ENCODE assay signal across 11 cellular contexts in genomic region chr12:75877588-75878381, GRCh38.
DNase-seq lines count a peak whose midpoint lies in the region; ATAC-seq and TF ChIP-seq lines count a peak whose summit lies in the region.
"Had no signal": no experiment of that assay in that cellular context is flagged by ENCODE, and none has a peak within 500 bp of the region (broad histone marks: within the 10 kb centered on the region; RNA-seq: fewer than 3 reads in every experiment).

No MANE protein-coding gene starts in this region.

- H3K27ac ChIP-seq in Panc1 (ENCODE audit: low read length), result peak overlapping the region; percentile 99
- peak overlapping the region; percentile 62 for H3K27ac ChIP-seq in fibroblast of lung (ENCODE audit: insufficient read depth, low read length)
- H3K27ac ChIP-seq in uterus, result no peak overlapping the region

- H3K4me1 ChIP-seq in Loucy (ENCODE audit: insufficient read depth, low read length, poor library complexity, severe bottlenecking), result no peaks in the 10 kb centered on the region
- H3K4me1 ChIP-seq in Panc1 (ENCODE audit: control insufficient read depth, insufficient read depth, low read length), result peaks cover 40% of the 10 kb centered on the region
- peaks cover 2% of the 10 kb centered on the region for H3K4me1 ChIP-seq in fibroblast of lung (ENCODE audit: control insufficient read depth, extremely low read depth, insufficient read depth, low read length)
- H3K4me1 ChIP-seq in uterus, result no peaks in the 10 kb centered on the region

- H2AFZ ChIP-seq in Loucy (ENCODE audit: low read length) (no peak overlapping the region), fibroblast of lung (ENCODE audit: low read length) (peak overlapping the region; percentile 7)

- BruUV-seq in Panc1 (replicated peaks; lab: Mats Ljungman, UMichigan), result no TSS peak

- TF ChIP-seq CTCF in Loucy (conservative IDR thresholded peaks at IDR 0.05; ENCODE audit: low read length) (no peak), Panc1 (IDR thresholded peaks at IDR 0.05) (no peak), fibroblast of lung (conservative IDR thresholded peaks at IDR 0.05 in 1 of 2, IDR thresholded peaks at IDR 0.05 in 1 of 2; ENCODE audit: low read depth in 1 of 2, low read length in 2 of 2) (no peak), uterus (IDR thresholded peaks at IDR 0.05) (no peak)

- peak overlapping the region; percentile 23 for H3K4me2 ChIP-seq in Loucy (ENCODE audit: low read depth, low read length, poor library complexity, severe bottlenecking)
- peak overlapping the region; percentile 69 for H3K4me2 ChIP-seq in fibroblast of lung (ENCODE audit: extremely low read depth, insufficient read depth, low read length)

- DNase-seq in Panc1 (ENCODE audit: low read depth, low spot score) (no peak), fibroblast of lung (ENCODE audit: low read depth in 2 of 2) (peak in 1 of 2 donors; percentile 49), sciatic nerve (ENCODE audit: low spot score) (no peak), occipital lobe (lab: John Stamatoyannopoulos, UW) (no peak), uterus (no peak), GOT3 (lab: John Stamatoyannopoulos, UW) (no peak)
- DNase-seq: activated CD8-positive, alpha-beta memory T cell treated with anti-CD3 and anti-CD28 coated beads for 24 hours; Karpas-422; substantia nigra had no signal

- no peaks in the 10 kb centered on the region for H3K9me2 ChIP-seq in Loucy (replicated peaks; ENCODE audit: low read depth, low read length)

- CTCF ChIA-PET in Panc1 (lab: Charles Lee), result no interaction called here

- H3K27me3 ChIP-seq in Loucy (ENCODE audit: insufficient read depth, low read length, poor library complexity, severe bottlenecking), result no peaks in the 10 kb centered on the region
- H3K27me3 ChIP-seq in Panc1 (ENCODE audit: control insufficient read depth, insufficient read depth, low read length), result no peaks in the 10 kb centered on the region
- H3K27me3 ChIP-seq in fibroblast of lung (ENCODE audit: control insufficient read depth, insufficient read depth, low read length), result no peaks in the 10 kb centered on the region
- no peaks in the 10 kb centered on the region for H3K27me3 ChIP-seq in uterus

- H4K20me1 ChIP-seq in Loucy (ENCODE audit: insufficient read depth, low read length, poor library complexity, severe bottlenecking) (no peaks in the 10 kb centered on the region), fibroblast of lung (ENCODE audit: control insufficient read depth, extremely low read depth, insufficient read depth, low read length) (no peaks in the 10 kb centered on the region)

- H3K4me3 ChIP-seq in Loucy (ENCODE audit: low read length, poor library complexity, severe bottlenecking) (no peak overlapping the region), Panc1 (ENCODE audit: low read depth in 2 of 2, low read length in 2 of 2) (peak overlapping the region; percentile 12 to 21; a peak in 2 of 4 replicates), fibroblast of lung (replicated peaks in 1 of 4; ENCODE audit: control extremely low read depth in 1 of 4, insufficient read depth in 1 of 4, low read depth in 3 of 4, low read length in 4 of 4) (no peak overlapping the region), uterus (no peak overlapping the region)

- H3K79me2 ChIP-seq in Loucy (ENCODE audit: insufficient read depth, low read length) (no peaks in the 10 kb centered on the region), fibroblast of lung (ENCODE audit: control insufficient read depth, insufficient read depth, low read length) (no peaks in the 10 kb centered on the region)

- POLR2A ChIA-PET in Panc1 (lab: Charles Lee), result no interaction called here

- no peaks in the 10 kb centered on the region for H3K36me3 ChIP-seq in Loucy (ENCODE audit: insufficient read depth, low read length)
- H3K36me3 ChIP-seq in Panc1 (ENCODE audit: control insufficient read depth, insufficient read depth, low read length), result no peaks in the 10 kb centered on the region
- no peaks in the 10 kb centered on the region for H3K36me3 ChIP-seq in fibroblast of lung (ENCODE audit: control insufficient read depth, insufficient read depth, low read length)
- H3K36me3 ChIP-seq in uterus, result no peaks in the 10 kb centered on the region

- in situ Hi-C loops in Panc1 (cut with HindIII; ENCODE audit: low pct_unique_long_range_greater_than_20kb, low sequenced_read_pairs), result no loop called here

- no peaks in the 10 kb centered on the region for H3K9me3 ChIP-seq in Loucy (ENCODE audit: insufficient read depth, low read depth, low read length)
- peaks cover 10% of the 10 kb centered on the region; the same call in 1 of the 2 replicates for H3K9me3 ChIP-seq in Panc1 (ENCODE audit: control insufficient read depth, insufficient read depth, low read depth, low read length)
- no peaks in the 10 kb centered on the region for H3K9me3 ChIP-seq in fibroblast of lung (ENCODE audit: control insufficient read depth, insufficient read depth, low read depth, low read length)
- H3K9me3 ChIP-seq in uterus, result no peaks in the 10 kb centered on the region

- TF ChIP-seq POLR2A in uterus (IDR thresholded peaks at IDR 0.05), result no peak

- H3F3A ChIP-seq in Loucy (ENCODE audit: low read depth), result 0 out of 2 replicates have a peak, but pooled peaks cover 3% of the 10 kb centered on the region

- intact Hi-C loops in Panc1 (cut with micrococcal nuclease; ENCODE audit: unreplicated experiment) (no loop called here), sciatic nerve (cut with DNase I) (no loop called here), uterus (cut with DNase I; ENCODE audit: low total_unique reads) (no loop called here)

- ATAC-seq in Panc1, result peak; percentile 78
- peak; percentile 39 for ATAC-seq in sciatic nerve
- ATAC-seq in HG02840 (IDR thresholded peaks at IDR 0.05; ENCODE audit: low FRiP score, unreplicated experiment), result no peak

- no peak overlapping the region for H3K9ac ChIP-seq in Loucy (ENCODE audit: low read depth, low read length, poor library complexity, severe bottlenecking)
- H3K9ac ChIP-seq in fibroblast of lung (ENCODE audit: insufficient read depth, low read length), result no peak overlapping the region

Comparison
In these comparisons a context has a peak if more than half of its experiments do, and no peak if none do; other contexts are left out.
1. H3K4me3 ChIP-seq: peak in Panc1 (2 of 2); none in Loucy (single experiment), fibroblast of lung (0 of 4) and uterus (0 of 2).
2. H3K27ac ChIP-seq: peak in Panc1 (single experiment) and fibroblast of lung (single experiment); none in uterus (0 of 2).